9 cellular contexts compared by ENCODE assay signal in genomic region chr6:21885532-21886089, GRCh38.
A peak's percentile ranks its signal among the peaks of the same experiment; 100 is the strongest.
DNase-seq lines count a peak whose midpoint lies in the region; TF ChIP-seq lines count a peak whose summit lies in the region.
"Had no signal": no experiment of that assay in that cellular context is flagged by ENCODE, and none has a peak within 500 bp of the region (broad histone marks: within the 10 kb centered on the region; RNA-seq: fewer than 3 reads in every experiment).

No MANE protein-coding gene starts in this region.

- no peak overlapping the region for H3K27ac Mint-ChIP-seq in activated T-cell treated with anti-CD3 and anti-CD28 coated beads, Interleukin-2, amount 50 U/mL, for 24 hours
- H3K27ac Mint-ChIP-seq: CD4-positive, alpha-beta T cell had no signal

- H3K36me3 ChIP-seq in ACC112 (ENCODE audit: insufficient read depth, low read length): no peaks in the 10 kb centered on the region

- no peaks in the 10 kb centered on the region for H3K27me3 Mint-ChIP-seq in activated T-cell treated with anti-CD3 and anti-CD28 coated beads, Interleukin-2, amount 50 U/mL, for 24 hours
- H3K27me3 Mint-ChIP-seq: CD4-positive, alpha-beta T cell had no signal

- no peak overlapping the region for H3K4me3 Mint-ChIP-seq in activated T-cell treated with anti-CD3 and anti-CD28 coated beads, Interleukin-2, amount 50 U/mL, for 24 hours
- H3K4me3 Mint-ChIP-seq: CD4-positive, alpha-beta T cell had no signal

- peak overlapping the region; percentile 58 for H3K27ac ChIP-seq in ACC112 (ENCODE audit: low read depth, low read length)

- H3K4me3 ChIP-seq in ACC112 (ENCODE audit: low read depth, low read length) (peak overlapping the region; percentile 17), epithelial cell of proximal tubule (ENCODE audit: low read depth, low read length) (peak overlapping the region; percentile 49)

- H3K4me1 Mint-ChIP-seq in activated T-cell treated with anti-CD3 and anti-CD28 coated beads, Interleukin-2, amount 50 U/mL, for 24 hours (ENCODE audit: low read depth): peaks cover 9% of the 10 kb centered on the region

- TF ChIP-seq CTCF in epithelial cell of proximal tubule (conservative IDR thresholded peaks at IDR 0.05; ENCODE audit: low read depth, low read length) (no peak), GM20000 (IDR thresholded peaks at IDR 0.05; ENCODE audit: extremely low read depth, missing control alignments) (no peak)

- H3K36me3 Mint-ChIP-seq in activated T-cell treated with anti-CD3 and anti-CD28 coated beads, Interleukin-2, amount 50 U/mL, for 24 hours (ENCODE audit: low read depth): no peaks in the 10 kb centered on the region

- peaks cover 2% of the 10 kb centered on the region for H3K9me3 Mint-ChIP-seq in activated T-cell treated with anti-CD3 and anti-CD28 coated beads, Interleukin-2, amount 50 U/mL, for 24 hours
- H3K9me3 Mint-ChIP-seq: CD4-positive, alpha-beta T cell had no signal

- no peaks in the 10 kb centered on the region for H3K79me2 ChIP-seq in ACC112 (ENCODE audit: control insufficient read depth, insufficient read depth, low read length, unreplicated experiment)

- no peaks in the 10 kb centered on the region for H3K27me3 ChIP-seq in ACC112 (ENCODE audit: insufficient read depth, low read length)

- H3K4me1 ChIP-seq in ACC112 (ENCODE audit: control insufficient read depth, insufficient read depth, low read length, unreplicated experiment): peaks cover 33% of the 10 kb centered on the region

- DNase-seq in NCI-H446 (lab: John Stamatoyannopoulos, UW): peak; percentile 87 to 96
- DNase-seq in epithelial cell of proximal tubule (ENCODE audit: low read depth): peak; percentile 98
- peak; percentile 88 for DNase-seq in myocyte (ENCODE audit: low read depth)
- DNase-seq in NCI-H774 (lab: John Stamatoyannopoulos, UW): no peak
- no peak for DNase-seq in activated T-cell treated with anti-CD3 and anti-CD28 coated beads, Interleukin-2, amount 50 U/mL, for 24 hours
- DNase-seq in UCSD-AML1 (lab: John Stamatoyannopoulos, UW; ENCODE audit: unreplicated experiment): no peak
- DNase-seq in GM20000 (ENCODE audit: low spot score): no peak
- DNase-seq: CD4-positive, alpha-beta T cell had no signal

- H2AFZ ChIP-seq in ACC112 (ENCODE audit: low read length, unreplicated experiment): no peak overlapping the region

Comparison
In these comparisons a context has a peak if more than half of its experiments do, and no peak if none do; other contexts are left out.
1. DNase-seq: peak in NCI-H446 (2 of 2), epithelial cell of proximal tubule (single experiment) and myocyte (single experiment); none in NCI-H774 (single experiment), activated T-cell treated with anti-CD3 and anti-CD28 coated beads, Interleukin-2, amount 50 U/mL, for 24 hours (single experiment), UCSD-AML1 (single experiment) and GM20000 (single experiment).